Comparison of ENCODE assay signal across 9 cellular contexts in genomic region chr3:179811321-179812095, GRCh38.
DNase-seq lines count a peak whose midpoint lies in the region; ATAC-seq, FAIRE-seq and TF ChIP-seq lines count a peak whose summit lies in the region.
"Had no signal": no experiment of that assay in that cellular context is flagged by ENCODE, and none has a peak within 500 bp of the region (broad histone marks: within the 10 kb centered on the region; RNA-seq: fewer than 3 reads in every experiment).

No MANE protein-coding gene starts in this region.

- H3K27me3 ChIP-seq in HL-60 (ENCODE audit: insufficient read depth, poor library complexity, severe bottlenecking) = no peaks in the 10 kb centered on the region
- no peaks in the 10 kb centered on the region for H3K27me3 ChIP-seq in GM12878 (replicated peaks in 1 of 2; ENCODE audit: control insufficient read depth in 2 of 2, insufficient read depth in 2 of 2, low read length in 1 of 2)
- H3K27me3 ChIP-seq: BLaER1 treated with 17β-estradiol and CSF1 and Interleukin-3, amounts not matched to agents 10 nM and 100 nM had no signal

- no peak for TF ChIP-seq POLR2A in GM12878 (IDR thresholded peaks at IDR 0.05; ENCODE audit: low read depth, low read length)

- no peaks in the 10 kb centered on the region for H4K20me1 ChIP-seq in GM12878 (ENCODE audit: control insufficient read depth, insufficient read depth)
- H4K20me1 ChIP-seq: BLaER1 treated with 17β-estradiol and CSF1 and Interleukin-3, amounts not matched to agents 10 nM and 100 nM had no signal

- WGBS in GM12878 (ENCODE audit: insufficient coverage, insufficient replicate concordance, low lambda C conversion rate, missing lambda C conversion rate) = 11% methylated on average over 9 of the region's 9 CpGs

- peak; percentile 95 for FAIRE-seq in GM12878 (lab: Jason Lieb, UNC)

- H3K27ac ChIP-seq in HL-60 (replicated peaks) (no peak overlapping the region), GM12878 (ENCODE audit: control insufficient read depth, insufficient read depth) (no peak overlapping the region)

- in situ Hi-C loops in GM12878 (cut with MboI) = loop anchor here (5.0 kb wide), 1 partner anchor 791 kb away; the partner anchor contains the start of gene TTC14

- H2AFZ ChIP-seq in GM12878 (ENCODE audit: control insufficient read depth, low read depth, low read length) = peak overlapping the region; percentile 76

- H3K79me2 ChIP-seq in GM12878 (ENCODE audit: control insufficient read depth, insufficient read depth, low read length) = no peaks in the 10 kb centered on the region

- no peak overlapping the region for H3K4me2 ChIP-seq in GM12878 (ENCODE audit: control insufficient read depth, insufficient read depth)

- no TSS peak for BruUV-seq in GM12878 (replicated peaks; lab: Mats Ljungman, UMichigan)

- no peak overlapping the region for H3K4me3 ChIP-seq in HL-60 (replicated peaks; ENCODE audit: insufficient read depth, low read length)
- H3K4me3 ChIP-seq in GM12878 = no peak overlapping the region
- H3K4me3 ChIP-seq: BLaER1 treated with 17β-estradiol and CSF1 and Interleukin-3, amounts not matched to agents 10 nM and 100 nM had no signal

- DNase-seq in NCI-H1436 (lab: John Stamatoyannopoulos, UW) (peak; percentile 62), NCI-H1436 treated with DMSO at 0.1 percent for 48 hours (lab: John Stamatoyannopoulos, UW) (no peak), HL-60 (ENCODE audit: low read depth in 1 of 2, low spot score in 1 of 2) (peak; percentile 38 to 69), NCI-H748 treated with DMSO at 0.1 percent for 48 hours (lab: John Stamatoyannopoulos, UW) (peak; percentile 17), GM12878 (ENCODE audit: low read depth, low spot score) (peak; percentile 40), iris pigment epithelial cell (ENCODE audit: low read depth) (peak; percentile 90)
- DNase-seq in stimulated activated naive CD8-positive, alpha-beta T cell treated with anti-CD3 and anti-CD28 coated beads, Interleukin-15, Interleukin-2, amounts not matched to agents 100 U/mL and 50 U/mL, for 24 hours = peak; percentile 6

- no peaks in the 10 kb centered on the region for H3K36me3 ChIP-seq in GM12878 (ENCODE audit: control insufficient read depth in 2 of 2, insufficient read depth in 2 of 2, low read length in 1 of 2)
- H3K36me3 ChIP-seq: BLaER1 treated with 17β-estradiol and CSF1 and Interleukin-3, amounts not matched to agents 10 nM and 100 nM had no signal

- POLR2A ChIA-PET in GM12878 (lab: Charles Lee) = no interaction called here

- ATAC-seq in GM21526 (IDR thresholded peaks at IDR 0.05; ENCODE audit: low FRiP score, unreplicated experiment) (peak; percentile 95), GM12878 (peak; percentile 94)
- ATAC-seq in stimulated activated naive CD8-positive, alpha-beta T cell treated with anti-CD3 and anti-CD28 coated beads, Interleukin-15, Interleukin-2, amounts not matched to agents 100 U/mL and 50 U/mL, for 24 hours = peak; percentile 57

- TF ChIP-seq RAD21 in GM12878 (IDR thresholded peaks at IDR 0.05; ENCODE audit: insufficient read depth, low read depth, low read length) = peak; percentile 97

- SMC1A ChIA-PET in GM12878 (lab: Charles Lee; ENCODE audit: uncharacterized antibody, unreplicated experiment) = interaction anchor here (0.6 to 3.2 kb wide), 52 partner anchors 11 to 867 kb away, joined by 3 to 30 read pairs (median 4); partner anchors contain the start of gene TTC14

- no peaks in the 10 kb centered on the region for H3K4me1 ChIP-seq in GM12878 (ENCODE audit: control insufficient read depth, insufficient read depth, low read length)

- H3K9me3 ChIP-seq in GM12878 (replicated peaks; ENCODE audit: control insufficient read depth, insufficient read depth, low read length) = no peaks in the 10 kb centered on the region

- intact Hi-C loops in GM12878 (cut with micrococcal nuclease; ENCODE audit: unreplicated experiment) = loop anchor here (1.0 to 2.0 kb wide), 5 partner anchors 71 to 784 kb away; no protein-coding TSS in a partner anchor

- CTCF ChIA-PET in GM12878 (lab: Yijun Ruan, JAX) = interaction anchor here (0.5 to 3.7 kb wide), 55 partner anchors 9 to 867 kb away, joined by 3 to 47 read pairs (median 5); partner anchors contain the start of genes CCDC39, PEX5L and TTC14

- TF ChIP-seq CTCF in HL-60 (IDR thresholded peaks at IDR 0.05; ENCODE audit: insufficient read depth, low read length) (peak; percentile 68), GM12878 (IDR thresholded peaks at IDR 0.05 in 2 of 3, conservative IDR thresholded peaks at IDR 0.05 in 1 of 3; ENCODE audit: control insufficient read depth in 2 of 3, extremely low read depth in 1 of 3, insufficient read depth in 1 of 3, low read depth in 3 of 3, low read length in 3 of 3) (peak; percentile 63 to 83 (median 78); a peak in 5 of 6 replicates)

- RAD21 ChIA-PET in GM12878 (lab: Charles Lee; ENCODE audit: unreplicated experiment) = interaction anchor here (0.8 to 2.5 kb wide), 28 partner anchors 9 to 873 kb away, joined by 3 to 35 read pairs (median 4); partner anchors contain the start of gene TTC14

- TF ChIP-seq EP300 in GM12878 (IDR thresholded peaks at IDR 0.05; ENCODE audit: borderline replicate concordance in 1 of 2, control insufficient read depth in 1 of 2, low read depth in 2 of 2, low read length in 2 of 2) = no peak

- no peak overlapping the region for H3K9ac ChIP-seq in GM12878 (ENCODE audit: control insufficient read depth, insufficient read depth, low read length)
- H3K9ac ChIP-seq: BLaER1 treated with 17β-estradiol and CSF1 and Interleukin-3, amounts not matched to agents 10 nM and 100 nM had no signal

TF ChIP-seq in GM12878, 131 proteins besides CTCF, POLR2A, EP300 and RAD21 (continues in another document):
- 0 out of 2 replicates have a peak, but pooled peaks have one; percentile 18 for TF ChIP-seq TCF7 (IDR thresholded peaks at IDR 0.05; ENCODE audit: borderline replicate concordance)
- no peak for TF ChIP-seq ZNF622 (IDR thresholded peaks at IDR 0.05)
- no peak for TF ChIP-seq IRF3 (IDR thresholded peaks at IDR 0.05)
- TF ChIP-seq MEF2B (IDR thresholded peaks at IDR 0.05; ENCODE audit: partially characterized antibody, poor library complexity, severe bottlenecking) = no peak
- TF ChIP-seq CREM (IDR thresholded peaks at IDR 0.05; ENCODE audit: low read depth) = no peak
- no peak for TF ChIP-seq NFYA (IDR thresholded peaks at IDR 0.05; ENCODE audit: borderline replicate concordance, low read depth, low read length)
- TF ChIP-seq IKZF2 (IDR thresholded peaks at IDR 0.05) = peak in 1 of 2 experiments; percentile 30; a peak in 1 of 4 replicates
- peak; percentile 88 for TF ChIP-seq SMC3 (IDR thresholded peaks at IDR 0.05; ENCODE audit: borderline replicate concordance, low read length)
- 0 out of 2 replicates have a peak, but pooled peaks have one; percentile 28 for TF ChIP-seq IKZF1 (conservative IDR thresholded peaks at IDR 0.05)
- TF ChIP-seq, protein P1, sequence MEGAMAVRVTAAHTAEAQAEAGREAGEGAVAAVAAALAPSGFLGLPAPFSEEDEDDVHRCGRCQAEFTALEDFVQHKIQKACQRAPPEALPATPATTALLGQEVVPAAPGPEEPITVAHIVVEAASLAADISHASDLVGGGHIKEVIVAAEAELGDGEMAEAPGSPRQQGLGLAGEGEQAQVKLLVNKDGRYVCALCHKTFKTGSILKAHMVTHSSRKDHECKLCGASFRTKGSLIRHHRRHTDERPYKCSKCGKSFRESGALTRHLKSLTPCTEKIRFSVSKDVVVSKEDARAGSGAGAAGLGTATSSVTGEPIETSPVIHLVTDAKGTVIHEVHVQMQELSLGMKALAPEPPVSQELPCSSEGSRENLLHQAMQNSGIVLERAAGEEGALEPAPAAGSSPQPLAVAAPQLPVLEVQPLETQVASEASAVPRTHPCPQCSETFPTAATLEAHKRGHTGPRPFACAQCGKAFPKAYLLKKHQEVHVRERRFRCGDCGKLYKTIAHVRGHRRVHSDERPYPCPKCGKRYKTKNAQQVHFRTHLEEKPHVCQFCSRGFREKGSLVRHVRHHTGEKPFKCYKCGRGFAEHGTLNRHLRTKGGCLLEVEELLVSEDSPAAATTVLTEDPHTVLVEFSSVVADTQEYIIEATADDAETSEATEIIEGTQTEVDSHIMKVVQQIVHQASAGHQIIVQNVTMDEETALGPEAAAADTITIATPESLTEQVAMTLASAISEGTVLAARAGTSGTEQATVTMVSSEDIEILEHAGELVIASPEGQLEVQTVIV (IDR thresholded peaks at IDR 0.05; ENCODE audit: borderline replicate concordance, partially characterized antibody) = no peak
- TF ChIP-seq STAT3 (IDR thresholded peaks at IDR 0.05; ENCODE audit: low read depth, low read length) = no peak
- TF ChIP-seq RBBP5 (conservative IDR thresholded peaks at IDR 0.05) = no peak
- no peak for TF ChIP-seq EED (IDR thresholded peaks at IDR 0.05; ENCODE audit: low read depth)
- TF ChIP-seq NFXL1 (IDR thresholded peaks at IDR 0.05; ENCODE audit: borderline replicate concordance) = no peak
